ENCODE assay signal across 23 cellular contexts in genomic region chr2:149904352-149904751, GRCh38.
"Had no signal": no experiment of that assay in that cellular context is flagged by ENCODE, and none has a peak within 500 bp of the region (broad histone marks: within the 10 kb centered on the region; RNA-seq: fewer than 3 reads in every experiment).

No MANE protein-coding gene starts in this region.

- H3K27me3 ChIP-seq: body of pancreas, cardiac muscle cell, ovary, thyroid gland, upper lobe of right lung had no signal

- H3K36me3 Mint-ChIP-seq: activated naive CD4-positive, alpha-beta T cell treated with anti-CD3 and anti-CD28 coated beads, Interleukin-2, amount 10 ng/mL, durations not matched to agents 7 days and 5 days; naive B cell had no signal

- H3K36me3 ChIP-seq: cardiac muscle cell, ovary, thyroid gland, upper lobe of right lung had no signal

- FAIRE-seq: endometrium had no signal

- H3K9me3 ChIP-seq: body of pancreas, ovary, thyroid gland, upper lobe of right lung had no signal

- DNase-seq: activated CD4-positive, alpha-beta memory T cell treated with anti-CD3 and anti-CD28 coated beads, Interleukin-2, amount 10 ng/mL, durations not matched to agents 7 days and 5 days; activated CD4-positive, alpha-beta T cell treated with anti-CD3 and anti-CD28 coated beads, Interleukin-2, amount 10 ng/mL, durations not matched to agents 24 days and 14 days; activated CD4-positive, CD25-positive, alpha-beta regulatory T cell; activated effector memory CD4-positive, alpha-beta T cell treated with Interleukin-2 at 50 U/mL for 16 hours; activated naive CD4-positive, alpha-beta T cell treated with anti-CD3 and anti-CD28 coated beads, Interleukin-2, amount 10 ng/mL, durations not matched to agents 7 days and 5 days; activated naive CD8-positive, alpha-beta T cell treated with anti-CD3 and anti-CD28 coated beads, Interleukin-2, amount 50 U/mL, for 24 hours; activated T-cell treated with anti-CD3 and anti-CD28 coated beads, Interleukin-2, amount 50 U/mL, for 72 hours; body of pancreas; effector CD4-positive, alpha-beta T cell; foreskin fibroblast; left ventricle myocardium superior; naive B cell; ovary; right cardiac atrium; stimulated activated CD4-positive, alpha-beta T cell treated with anti-CD3 and anti-CD28 coated beads, Interleukin-1b, Interleukin-23, amount 100 ng/mL, for 48 hours; substantia nigra; T1000; thyroid gland; upper lobe of right lung had no signal

- H3K9me3 Mint-ChIP-seq: activated CD4-positive, alpha-beta T cell treated with anti-CD3 and anti-CD28 coated beads, Interleukin-2, amount 10 ng/mL, durations not matched to agents 24 days and 14 days; activated naive CD8-positive, alpha-beta T cell treated with anti-CD3 and anti-CD28 coated beads, Interleukin-2, amount 50 U/mL, for 24 hours; activated T-cell treated with anti-CD3 and anti-CD28 coated beads, Interleukin-2, amount 50 U/mL, for 72 hours; dendritic cell treated with granulocyte-macrophage colony-stimulating factor and Interleukin-4, amounts not matched to agents 40 ng/mL and 50 ng/mL, for 4 days had no signal

- H3K27ac ChIP-seq: body of pancreas, cardiac muscle cell, ovary, thyroid gland, upper lobe of right lung had no signal

- H3K4me1 Mint-ChIP-seq: activated CD4-positive, alpha-beta memory T cell treated with anti-CD3 and anti-CD28 coated beads, Interleukin-2, amount 10 ng/mL, durations not matched to agents 7 days and 5 days; activated CD4-positive, alpha-beta T cell treated with anti-CD3 and anti-CD28 coated beads, Interleukin-2, amount 10 ng/mL, durations not matched to agents 24 days and 14 days; activated naive CD4-positive, alpha-beta T cell treated with anti-CD3 and anti-CD28 coated beads, Interleukin-2, amount 10 ng/mL, durations not matched to agents 7 days and 5 days; activated naive CD8-positive, alpha-beta T cell treated with anti-CD3 and anti-CD28 coated beads, Interleukin-2, amount 50 U/mL, for 24 hours; naive B cell had no signal

- H3K27ac Mint-ChIP-seq: activated CD4-positive, alpha-beta memory T cell treated with anti-CD3 and anti-CD28 coated beads, Interleukin-2, amount 10 ng/mL, durations not matched to agents 7 days and 5 days; activated CD4-positive, alpha-beta T cell treated with anti-CD3 and anti-CD28 coated beads, Interleukin-2, amount 10 ng/mL, durations not matched to agents 24 days and 14 days; activated naive CD4-positive, alpha-beta T cell treated with anti-CD3 and anti-CD28 coated beads, Interleukin-2, amount 10 ng/mL, durations not matched to agents 7 days and 5 days; activated naive CD8-positive, alpha-beta T cell treated with anti-CD3 and anti-CD28 coated beads, Interleukin-2, amount 50 U/mL, for 24 hours; activated T-cell treated with anti-CD3 and anti-CD28 coated beads, Interleukin-2, amount 50 U/mL, for 72 hours; dendritic cell treated with granulocyte-macrophage colony-stimulating factor and Interleukin-4, amounts not matched to agents 40 ng/mL and 50 ng/mL, for 4 days; naive B cell; stimulated activated naive CD8-positive, alpha-beta T cell treated with anti-CD3 and anti-CD28 coated beads, Interleukin-15, Interleukin-2, amounts not matched to agents 100 ng/mL and 50 ng/mL, for 24 hours had no signal

- H3K4me1 ChIP-seq: body of pancreas, thyroid gland, upper lobe of right lung had no signal

- H3K4me3 ChIP-seq: body of pancreas, cardiac muscle cell, ovary, thyroid gland, upper lobe of right lung had no signal

- H3K4me3 Mint-ChIP-seq: activated CD4-positive, alpha-beta memory T cell treated with anti-CD3 and anti-CD28 coated beads, Interleukin-2, amount 10 ng/mL, durations not matched to agents 7 days and 5 days; activated CD4-positive, alpha-beta T cell treated with anti-CD3 and anti-CD28 coated beads, Interleukin-2, amount 10 ng/mL, durations not matched to agents 24 days and 14 days; activated naive CD4-positive, alpha-beta T cell treated with anti-CD3 and anti-CD28 coated beads, Interleukin-2, amount 10 ng/mL, durations not matched to agents 7 days and 5 days; activated naive CD8-positive, alpha-beta T cell treated with anti-CD3 and anti-CD28 coated beads, Interleukin-2, amount 50 U/mL, for 24 hours; activated T-cell treated with anti-CD3 and anti-CD28 coated beads, Interleukin-2, amount 50 U/mL, for 72 hours; dendritic cell treated with granulocyte-macrophage colony-stimulating factor and Interleukin-4, amounts not matched to agents 40 ng/mL and 50 ng/mL, for 4 days; naive B cell; stimulated activated naive CD8-positive, alpha-beta T cell treated with anti-CD3 and anti-CD28 coated beads, Interleukin-15, Interleukin-2, amounts not matched to agents 100 ng/mL and 50 ng/mL, for 24 hours had no signal

- ATAC-seq: activated naive CD8-positive, alpha-beta T cell treated with anti-CD3 and anti-CD28 coated beads, Interleukin-2, amount 50 U/mL, for 24 hours; activated T-cell treated with anti-CD3 and anti-CD28 coated beads, Interleukin-2, amount 50 U/mL, for 72 hours; body of pancreas; left ventricle myocardium superior; right cardiac atrium; upper lobe of right lung had no signal

- H3K27me3 Mint-ChIP-seq: activated CD4-positive, alpha-beta memory T cell treated with anti-CD3 and anti-CD28 coated beads, Interleukin-2, amount 10 ng/mL, durations not matched to agents 7 days and 5 days; activated CD4-positive, alpha-beta T cell treated with anti-CD3 and anti-CD28 coated beads, Interleukin-2, amount 10 ng/mL, durations not matched to agents 24 days and 14 days; activated naive CD4-positive, alpha-beta T cell treated with anti-CD3 and anti-CD28 coated beads, Interleukin-2, amount 10 ng/mL, durations not matched to agents 7 days and 5 days; activated naive CD8-positive, alpha-beta T cell treated with anti-CD3 and anti-CD28 coated beads, Interleukin-2, amount 50 U/mL, for 24 hours; dendritic cell treated with granulocyte-macrophage colony-stimulating factor and Interleukin-4, amounts not matched to agents 40 ng/mL and 50 ng/mL, for 4 days; naive B cell; stimulated activated naive CD8-positive, alpha-beta T cell treated with anti-CD3 and anti-CD28 coated beads, Interleukin-15, Interleukin-2, amounts not matched to agents 100 ng/mL and 50 ng/mL, for 24 hours had no signal
